Comparison of ENCODE assay signal across 8 cellular contexts in the genomic region with DNA sequence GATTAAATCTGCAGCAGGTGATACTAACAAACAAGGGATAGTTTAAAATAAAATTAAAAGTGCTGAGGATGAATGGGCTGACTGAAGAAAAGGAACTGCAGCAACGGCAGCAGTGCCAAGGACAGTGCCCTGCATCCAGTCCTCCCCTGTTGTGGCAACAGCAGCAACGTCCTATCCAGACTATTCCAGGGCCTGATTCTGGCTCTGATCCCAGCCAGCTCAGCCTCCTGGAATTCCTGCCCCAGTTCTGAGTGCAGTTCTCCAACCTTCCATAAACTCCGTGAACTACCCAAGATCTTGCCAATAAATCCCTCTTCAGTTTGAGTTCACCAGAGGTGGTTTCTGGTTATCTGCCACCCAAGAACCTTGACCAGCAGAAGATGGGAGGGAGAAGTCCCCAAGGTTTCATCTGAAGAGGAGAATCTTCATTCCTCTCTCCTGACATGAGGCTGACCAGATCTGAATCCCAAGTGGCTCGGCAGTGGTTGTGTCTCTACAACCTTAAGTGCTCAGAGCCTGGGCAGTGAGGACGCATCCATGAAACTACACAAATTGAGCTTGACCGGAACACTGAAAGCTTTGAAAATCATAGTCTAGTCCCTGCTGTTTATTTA.
DNase-seq lines count a peak whose midpoint lies in the region; TF ChIP-seq lines count a peak whose summit lies in the region.

No MANE protein-coding gene starts in this region.

- H3K9me3 ChIP-seq in right atrium auricular region = no peaks in the 10 kb centered on the region

- no peaks in the 10 kb centered on the region for H3K36me3 ChIP-seq in right atrium auricular region

- DNase-seq in G401 (ENCODE audit: low spot score) = peak; percentile 53
- DNase-seq in astrocyte of the spinal cord (ENCODE audit: low read depth, low spot score) = peak; percentile 77
- DNase-seq in right atrium auricular region (ENCODE audit: low spot score) = peak; percentile 90
- peak; percentile 19 for DNase-seq in skeletal muscle cell (ENCODE audit: low read depth)
- no peak for DNase-seq in superior temporal gyrus (ENCODE audit: extremely low spot score)
- no peak for DNase-seq in NAMALWA (ENCODE audit: low spot score)
- DNase-seq in SKM-1 treated with dmso at 0.1 percent for 144 hours (lab: John Stamatoyannopoulos, UW; ENCODE audit: unreplicated experiment) = no peak
- no peak for DNase-seq in HuH-7.5 (ENCODE audit: low spot score)

- in situ Hi-C loops in G401 (cut with HindIII; ENCODE audit: low sequenced_read_pairs) = no loop called here
- in situ Hi-C loops in astrocyte of the spinal cord (cut with HindIII; ENCODE audit: low sequenced_read_pairs) = no loop called here

- H3K4me3 ChIP-seq in astrocyte of the spinal cord (ENCODE audit: low read depth, low read length) (no peak overlapping the region), right atrium auricular region (no peak overlapping the region), skeletal muscle cell (ENCODE audit: low read depth, low read length) (no peak overlapping the region)

- no peaks in the 10 kb centered on the region for H3K27me3 ChIP-seq in right atrium auricular region

- peak overlapping the region; percentile 88 to 96 for H3K27ac ChIP-seq in right atrium auricular region

- TF ChIP-seq CTCF in astrocyte of the spinal cord (IDR thresholded peaks at IDR 0.05; ENCODE audit: low read depth, low read length) (no peak), right atrium auricular region (IDR thresholded peaks at IDR 0.05) (no peak)

- H3K4me1 ChIP-seq in right atrium auricular region = peaks cover 0 to 81% of the 10 kb centered on the region in 2 donors

Comparison
In these comparisons a context has a peak if more than half of its experiments do, and no peak if none do; other contexts are left out.
1. DNase-seq: peak in G401 (single experiment), astrocyte of the spinal cord (single experiment), right atrium auricular region (single experiment) and skeletal muscle cell (single experiment); none in superior temporal gyrus (single experiment), NAMALWA (single experiment), SKM-1 treated with dmso at 0.1 percent for 144 hours (single experiment) and HuH-7.5 (single experiment).